Comparison of ENCODE assay signal across 8 cellular contexts in the genomic region with DNA sequence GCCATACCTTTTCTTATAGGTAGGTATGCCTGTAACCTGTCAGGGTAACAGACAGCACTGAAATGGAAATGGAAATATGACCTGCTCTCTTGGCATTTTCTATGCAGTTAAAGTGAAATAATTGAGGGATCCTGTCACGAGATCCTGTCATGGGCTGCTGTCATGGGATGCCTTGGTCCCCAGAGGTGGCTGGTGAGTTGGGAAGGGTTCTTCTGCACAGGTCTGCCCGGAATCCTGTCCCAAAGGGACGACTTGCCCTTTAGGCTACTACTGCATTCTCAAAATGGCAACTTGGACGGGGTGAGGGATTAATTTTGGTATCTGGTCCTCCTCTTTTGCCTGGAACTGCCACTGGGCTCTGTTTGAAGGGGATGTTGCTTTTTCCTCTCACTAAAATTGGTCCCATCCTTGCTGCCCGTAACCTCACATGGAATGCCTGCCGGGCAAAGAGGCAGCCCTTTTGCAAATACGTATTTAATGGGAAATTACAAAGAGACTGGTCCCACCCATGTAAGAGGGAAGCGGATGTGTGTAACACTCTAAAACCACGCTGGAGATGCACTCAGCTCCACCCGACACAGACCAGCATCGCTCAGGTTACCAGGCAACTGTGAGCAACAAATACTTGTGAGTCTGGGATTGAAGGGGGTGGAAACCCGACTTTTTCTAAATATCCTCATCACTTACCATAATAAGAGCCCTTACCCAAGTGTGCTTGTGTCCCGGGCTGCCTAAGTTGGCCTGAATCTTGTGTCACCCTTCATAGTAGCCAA. TPM values are rescaled to one million over a fixed set of nuclear protein-coding genes. Genes with fewer than 3 reads are reported as not detected.
A peak's percentile ranks its signal among the peaks of the same experiment; 100 is the strongest.
DNase-seq lines count a peak whose midpoint lies in the region; ATAC-seq, FAIRE-seq and TF ChIP-seq lines count a peak whose summit lies in the region.

No MANE protein-coding gene starts in this region.

- WGBS in suprapubic skin = 41% methylated on average over 13 of the region's 13 CpGs

- no peak for TF ChIP-seq POLR2A in suprapubic skin (IDR thresholded peaks at IDR 0.05)

- in situ Hi-C loops in brain microvascular endothelial cell (cut with HindIII; ENCODE audit: low pct_ligation_motif_present, low sequenced_read_pairs) = no loop called here

- no peak for TF ChIP-seq CTCF in brain microvascular endothelial cell (IDR thresholded peaks at IDR 0.05; ENCODE audit: low read depth, low read length, missing control alignments)
- no peak for TF ChIP-seq CTCF in suprapubic skin (IDR thresholded peaks at IDR 0.05)

- H3K27me3 ChIP-seq in brain microvascular endothelial cell (replicated peaks) (no peaks in the 10 kb centered on the region), muscle layer of colon (ENCODE audit: control insufficient read depth in 1 of 2, insufficient read depth in 2 of 2, low read length in 2 of 2) (no peaks in the 10 kb centered on the region), suprapubic skin (no peaks in the 10 kb centered on the region)

- peak; percentile 68 for DNase-seq in activated naive CD4-positive, alpha-beta T cell treated with Interleukin-2 at 50 U/mL for 16 hours
- DNase-seq in activated naive CD4-positive, alpha-beta T cell treated with anti-CD3 and anti-CD28 coated beads, Interleukin-2, amount 50 U/mL, for 16 hours = no peak
- peak; percentile 92 for DNase-seq in brain microvascular endothelial cell
- DNase-seq in suprapubic skin (ENCODE audit: low spot score in 2 of 2) = peak; percentile 83 to 85
- no peak for DNase-seq in HTR-8/SVneo (ENCODE audit: insufficient read length, low spot score)

- no peaks in the 10 kb centered on the region for H3K9me3 ChIP-seq in muscle layer of colon (ENCODE audit: low read length)
- H3K9me3 ChIP-seq in suprapubic skin = no peaks in the 10 kb centered on the region

- H3K4me1 ChIP-seq in muscle layer of colon (ENCODE audit: insufficient read depth, low read length) (peaks cover 61% of the 10 kb centered on the region), suprapubic skin (peaks cover 59% of the 10 kb centered on the region)

- FAIRE-seq in HTR-8/SVneo (lab: Jason Lieb, UNC) = no peak

- H3K9ac ChIP-seq in muscle layer of colon (ENCODE audit: low read length) = peak overlapping the region; percentile 13

- no peak overlapping the region for H3K4me3 ChIP-seq in brain microvascular endothelial cell (ENCODE audit: low read depth, low read length)
- H3K4me3 ChIP-seq in muscle layer of colon (ENCODE audit: low read depth in 1 of 2, low read length in 2 of 2) = peak overlapping the region in 1 of 2 donors; percentile 39
- H3K4me3 ChIP-seq in suprapubic skin = no peak overlapping the region

- H3K27ac ChIP-seq in brain microvascular endothelial cell (peak overlapping the region; percentile 83), muscle layer of colon (ENCODE audit: low read depth, low read length) (peak overlapping the region; percentile 91), suprapubic skin (peak overlapping the region; percentile 74)

- ATAC-seq in HG03139 (IDR thresholded peaks at IDR 0.05; ENCODE audit: unreplicated experiment) (no peak), HG03571 (IDR thresholded peaks at IDR 0.05; ENCODE audit: unreplicated experiment) (no peak)

- peak; percentile 56 for TF ChIP-seq EP300 in suprapubic skin (IDR thresholded peaks at IDR 0.05)

- H3K36me3 ChIP-seq in brain microvascular endothelial cell (replicated peaks) = peaks cover 10% of the 10 kb centered on the region
- peaks cover under 1% of the 10 kb centered on the region for H3K36me3 ChIP-seq in muscle layer of colon (ENCODE audit: insufficient read depth, low read length)
- H3K36me3 ChIP-seq in suprapubic skin = peaks cover 4% of the 10 kb centered on the region

RNA-seq across cellular contexts. Expression of gene ELK3, which starts 47.5 kb away (rescaled TPM):
- 10 to 100 TPM in 3 of 4 donors, 1 to 10 TPM in 1; 10.0 to 13.5 (median 11.0) TPM for total RNA-seq in suprapubic skin

Comparison
In these comparisons a context has a peak if more than half of its experiments do, and no peak if none do; other contexts are left out.
1. DNase-seq: peak in activated naive CD4-positive, alpha-beta T cell treated with Interleukin-2 at 50 U/mL for 16 hours (single experiment), brain microvascular endothelial cell (single experiment) and suprapubic skin (2 of 2); none in activated naive CD4-positive, alpha-beta T cell treated with anti-CD3 and anti-CD28 coated beads, Interleukin-2, amount 50 U/mL, for 16 hours (single experiment) and HTR-8/SVneo (single experiment).
2. Peak in every context shown above with its lines, with median percentiles within 50 percentile points of each other: H3K27ac ChIP-seq.